Comparison of ENCODE assay signal across 16 cellular contexts in genomic region chr13:43128504-43128929, GRCh38.
A peak's percentile ranks its signal among the peaks of the same experiment; 100 is the strongest.
DNase-seq lines count a peak whose midpoint lies in the region; ATAC-seq, FAIRE-seq and TF ChIP-seq lines count a peak whose summit lies in the region.
"Had no signal": no experiment of that assay in that cellular context is flagged by ENCODE, and none has a peak within 500 bp of the region (broad histone marks: within the 10 kb centered on the region; RNA-seq: fewer than 3 reads in every experiment).

No MANE protein-coding gene starts in this region.

- peak; percentile 86 for FAIRE-seq in GM12891 (lab: Jason Lieb, UNC)
- FAIRE-seq: colon, H1, urothelium cell line had no signal

- peaks cover 40% of the 10 kb centered on the region for H3K27me3 ChIP-seq in OCI-LY3 (ENCODE audit: low read depth, low read length)
- no peaks in the 10 kb centered on the region for H3K27me3 ChIP-seq in hepatocyte
- no peaks in the 10 kb centered on the region for H3K27me3 ChIP-seq in smooth muscle cell (ENCODE audit: low read depth)

- H3K4me1 ChIP-seq in OCI-LY3 (ENCODE audit: low read length) (peaks cover 26% of the 10 kb centered on the region), hepatocyte (ENCODE audit: insufficient read depth) (peaks cover 16% of the 10 kb centered on the region), smooth muscle cell (ENCODE audit: low read depth) (peaks cover 18% of the 10 kb centered on the region)

- no peak for TF ChIP-seq POLR2A in GM12891 (IDR thresholded peaks at IDR 0.05; ENCODE audit: low read depth, low read length)

- H3K9me3 ChIP-seq in OCI-LY3 (ENCODE audit: insufficient read depth, low read length) (no peaks in the 10 kb centered on the region), hepatocyte (ENCODE audit: low read depth) (no peaks in the 10 kb centered on the region), smooth muscle cell (replicated peaks; ENCODE audit: low read depth) (no peaks in the 10 kb centered on the region)

- H2AFZ ChIP-seq in OCI-LY3 (ENCODE audit: low read depth, low read length): 0 out of 2 replicates have a peak overlapping the region, but pooled peaks have one; percentile 8
- no peak overlapping the region for H2AFZ ChIP-seq in hepatocyte
- peak overlapping the region; percentile 75 for H2AFZ ChIP-seq in smooth muscle cell (ENCODE audit: low read depth)

- H3K4me3 ChIP-seq in OCI-LY3 (ENCODE audit: low read length) (peak overlapping the region; percentile 79), hepatocyte (no peak overlapping the region), smooth muscle cell (no peak overlapping the region)

- TF ChIP-seq CTCF in OCI-LY3 (IDR thresholded peaks at IDR 0.05; ENCODE audit: low read depth, low read length) (no peak), hepatocyte (IDR thresholded peaks at IDR 0.05; ENCODE audit: poor library complexity) (no peak), smooth muscle cell (IDR thresholded peaks at IDR 0.05; ENCODE audit: borderline replicate concordance, insufficient read depth, poor library complexity, severe bottlenecking) (no peak)

- DNase-seq in GM12891 (ENCODE audit: insufficient read length, low spot score) (no peak), hepatocyte (ENCODE audit: low spot score) (no peak), smooth muscle cell (lab: John Stamatoyannopoulos, UW; ENCODE audit: unreplicated experiment) (no peak), NCI-H1694 treated with DMSO at 0.1 percent for 48 hours (lab: John Stamatoyannopoulos, UW) (no peak), NOMO-1 (lab: John Stamatoyannopoulos, UW; ENCODE audit: unreplicated experiment in 2 of 2) (no peak)
- DNase-seq: activated T-cell treated with anti-CD3 and anti-CD28 coated beads, Interleukin-2, amount 50 U/mL, for 48 hours; CD4-positive, CD25-positive, alpha-beta regulatory T cell; erythroblast; NCI-H1694; stimulated activated CD8-positive, alpha-beta memory T cell treated with anti-CD3 and anti-CD28 coated beads, Interleukin-4, amount 100 ng/mL, for 48 hours had no signal

- ATAC-seq in GM21825 (IDR thresholded peaks at IDR 0.05; ENCODE audit: unreplicated experiment): no peak

- H3K36me3 ChIP-seq in OCI-LY3 (replicated peaks; ENCODE audit: low read depth, low read length) (no peaks in the 10 kb centered on the region), hepatocyte (replicated peaks; ENCODE audit: insufficient read depth, low read depth) (no peaks in the 10 kb centered on the region), smooth muscle cell (ENCODE audit: low read depth) (no peaks in the 10 kb centered on the region)

- H4K20me1 ChIP-seq in OCI-LY3 (ENCODE audit: insufficient read depth, low read length) (no peaks in the 10 kb centered on the region), hepatocyte (ENCODE audit: insufficient read depth, poor library complexity, severe bottlenecking) (no peaks in the 10 kb centered on the region), smooth muscle cell (ENCODE audit: low read depth) (no peaks in the 10 kb centered on the region)

- no peaks in the 10 kb centered on the region for H3K9me2 ChIP-seq in hepatocyte (replicated peaks; ENCODE audit: insufficient read depth)

- H3K79me2 ChIP-seq in OCI-LY3 (ENCODE audit: low read length): no peaks in the 10 kb centered on the region
- no peaks in the 10 kb centered on the region for H3K79me2 ChIP-seq in hepatocyte
- H3K79me2 ChIP-seq in smooth muscle cell (ENCODE audit: low read depth): no peaks in the 10 kb centered on the region

- H3K27ac ChIP-seq in OCI-LY3 (ENCODE audit: low read length) (no peak overlapping the region), hepatocyte (no peak overlapping the region), smooth muscle cell (ENCODE audit: low read depth) (no peak overlapping the region)
- H3K27ac ChIP-seq: RWPE1 had no signal

- H3K9ac ChIP-seq in OCI-LY3 (ENCODE audit: low read length) (peak overlapping the region; percentile 25), smooth muscle cell (ENCODE audit: low read depth) (no peak overlapping the region)

- H3K4me2 ChIP-seq in OCI-LY3 (ENCODE audit: low read length) (peak overlapping the region; percentile 98), hepatocyte (peak overlapping the region; percentile 63), smooth muscle cell (peak overlapping the region; percentile 23)

- peaks cover 13% of the 10 kb centered on the region for H3F3A ChIP-seq in smooth muscle cell (ENCODE audit: low read depth)

- WGBS in hepatocyte (ENCODE audit: low lambda C conversion rate, missing lambda C conversion rate): 89% methylated on average over 21 of the region's 21 CpGs
- WGBS in smooth muscle cell (ENCODE audit: low lambda C conversion rate): 75% methylated on average over 21 of the region's 21 CpGs

TF ChIP-seq in GM12891, 5 proteins besides CTCF, POLR2A, EP300 and RAD21:
- TF ChIP-seq SPI1 (IDR thresholded peaks at IDR 0.05; ENCODE audit: low read depth, low read length) (peak; percentile 74), TAF1 (IDR thresholded peaks at IDR 0.05; ENCODE audit: low read depth, low read length) (no peak)

Comparison
In these comparisons a context has a peak if more than half of its experiments do, and no peak if none do; other contexts are left out.
1. H3K4me2 ChIP-seq: peak in every context shown above with its lines; median percentile 98 in OCI-LY3; 63 in hepatocyte; 23 in smooth muscle cell.